ENCODE assay signal across 19 cellular contexts in genomic region chr14:42550282-42550681, GRCh38.
DNase-seq lines count a peak whose midpoint lies in the region; ATAC-seq and TF ChIP-seq lines count a peak whose summit lies in the region.
"Had no signal": no experiment of that assay in that cellular context is flagged by ENCODE, and none has a peak within 500 bp of the region (broad histone marks: within the 10 kb centered on the region; RNA-seq: fewer than 3 reads in every experiment).

No MANE protein-coding gene starts in this region.

- intact Hi-C loops in Right ventricle myocardium superior (cut with DNase I), result no loop called here
- intact Hi-C loops in left ventricle myocardium superior (cut with micrococcal nuclease), result no loop called here
- intact Hi-C loops in heart left ventricle (cut with DNase I), result no loop called here

- H3K4me1 ChIP-seq in right atrium auricular region (no peaks in the 10 kb centered on the region), heart left ventricle (peaks cover 0 to 6% (median 0%) of the 10 kb centered on the region in 12 donors)
- H3K4me1 ChIP-seq: A549, Caco-2 had no signal

- no peak for DNase-seq in Right ventricle myocardium superior
- no peak for DNase-seq in right atrium auricular region (ENCODE audit: low spot score)
- DNase-seq in left ventricle myocardium superior, result no peak
- no peak for DNase-seq in heart left ventricle
- DNase-seq in pons (ENCODE audit: low spot score), result peak; percentile 14
- no peak for DNase-seq in NCI-H2081 treated with DMSO at 0.1 percent for 48 hours (lab: John Stamatoyannopoulos, UW)
- DNase-seq: AML-193; Caco-2; Calu3; CD4-positive, alpha-beta T cell; CD8-positive, alpha-beta T cell; DMS79 treated with DMSO at 0.1 percent for 48 hours; GF-D8 had no signal

- ATAC-seq in Right ventricle myocardium superior (ENCODE audit: poor library complexity) (peak; percentile 75), left ventricle myocardium superior (peak; percentile 71), heart left ventricle (no peak), HG02870 (IDR thresholded peaks at IDR 0.05; ENCODE audit: unreplicated experiment) (no peak)
- ATAC-seq: A549; CD8-positive, alpha-beta T cell; GM12878 had no signal

- TF ChIP-seq POLR2A in heart left ventricle (IDR thresholded peaks at IDR 0.05), result no peak

- no peak overlapping the region for H3K4me3 ChIP-seq in right atrium auricular region
- H3K4me3 ChIP-seq in heart left ventricle, result no peak overlapping the region
- H3K4me3 ChIP-seq: A549; BLaER1 treated with 17β-estradiol and CSF1 and Interleukin-3, amounts not matched to agents 10 nM and 100 nM; GM12878 had no signal

- H3K36me3 ChIP-seq in right atrium auricular region, result no peaks in the 10 kb centered on the region
- H3K36me3 ChIP-seq in heart left ventricle, result no peaks in the 10 kb centered on the region
- H3K36me3 ChIP-seq: BLaER1 treated with 17β-estradiol and CSF1 and Interleukin-3, amounts not matched to agents 10 nM and 100 nM had no signal

- TF ChIP-seq CTCF in right atrium auricular region (IDR thresholded peaks at IDR 0.05) (no peak), heart left ventricle (IDR thresholded peaks at IDR 0.05) (no peak)

- no peak overlapping the region for H3K27ac ChIP-seq in right atrium auricular region
- peak overlapping the region in 2 of 12 donors; percentile 22 to 37 for H3K27ac ChIP-seq in heart left ventricle
- H3K27ac ChIP-seq: 22Rv1; A549; BLaER1 treated with 17β-estradiol and CSF1 and Interleukin-3, amounts not matched to agents 10 nM and 100 nM; C4-2B had no signal

- peaks cover 0 to 5% of the 10 kb centered on the region in 2 donors for H3K9me3 ChIP-seq in right atrium auricular region
- peaks cover 0 to 6% (median 0%) of the 10 kb centered on the region in 12 donors for H3K9me3 ChIP-seq in heart left ventricle
- H3K9me3 ChIP-seq: A549; BLaER1 treated with 17β-estradiol and CSF1 and Interleukin-3, amounts not matched to agents 10 nM and 100 nM; Caco-2 had no signal

- H3K27me3 ChIP-seq in right atrium auricular region (no peaks in the 10 kb centered on the region), heart left ventricle (no peaks in the 10 kb centered on the region)
- H3K27me3 ChIP-seq: BLaER1 treated with 17β-estradiol and CSF1 and Interleukin-3, amounts not matched to agents 10 nM and 100 nM had no signal

Comparison
In these comparisons a context has a peak if more than half of its experiments do, and no peak if none do; other contexts are left out.
1. ATAC-seq: peak in Right ventricle myocardium superior (single experiment) and left ventricle myocardium superior (single experiment); none in heart left ventricle (0 of 4) and HG02870 (single experiment).